Comparison of ENCODE assay signal across 33 cellular contexts in the genomic region with DNA sequence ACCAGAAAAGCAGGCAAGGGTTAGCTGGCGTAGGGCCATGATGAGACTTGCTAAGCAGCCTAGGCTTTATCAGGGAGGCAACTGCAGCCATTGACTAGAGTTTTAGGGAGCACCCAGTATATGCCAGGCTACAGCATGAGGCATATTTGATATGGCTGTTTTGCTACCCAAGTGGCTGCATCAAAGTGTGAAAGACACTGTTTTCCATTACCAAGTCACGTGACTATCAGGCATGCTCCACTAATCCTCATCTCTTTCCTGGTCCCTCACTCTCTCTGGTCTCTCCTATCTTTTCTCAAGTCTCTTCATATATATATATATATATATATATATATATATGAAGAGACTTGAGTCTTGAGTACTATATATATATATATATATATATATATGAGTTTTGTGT.
"Had no signal": no experiment of that assay in that cellular context is flagged by ENCODE, and none has a peak within 500 bp of the region (broad histone marks: within the 10 kb centered on the region; RNA-seq: fewer than 3 reads in every experiment).

No MANE protein-coding gene starts in this region.

- H3K4me1 ChIP-seq: adrenal gland, body of pancreas, breast epithelium had no signal

- H3K27me3 ChIP-seq: body of pancreas, brain microvascular endothelial cell, breast epithelium had no signal

- DNase-seq: activated B cell treated with CpG ODN at 0.5 μM for 24 hours; activated CD4-positive, alpha-beta memory T cell treated with anti-CD3 and anti-CD28 coated beads for 36 hours; activated CD4-positive, alpha-beta T cell treated with anti-CD3 and anti-CD28 coated beads for 4 hours; activated CD4-positive, alpha-beta T cell treated with anti-CD3 and anti-CD28 coated beads, Interleukin-2, amount 10 ng/mL, durations not matched to agents 24 days and 14 days; activated CD4-positive, alpha-beta T cell treated with anti-CD3 and anti-CD28 coated beads, Interleukin-2, amount 50 U/mL, for 1 hour; activated CD4-positive, alpha-beta T cell treated with anti-CD3 and anti-CD28 coated beads, Interleukin-2, amount 50 U/mL, for 4 hours; activated CD4-positive, CD25-positive, alpha-beta regulatory T cell treated with anti-CD3 and anti-CD28 coated beads, Interleukin-2, amount 50 U/mL, for 72 hours; activated CD8-positive, alpha-beta memory T cell treated with anti-CD3 and anti-CD28 coated beads, Interleukin-2, amount 50 U/mL, for 4 hours; activated CD8-positive, alpha-beta T cell treated with anti-CD3 and anti-CD28 coated beads for 36 hours; activated effector memory CD4-positive, alpha-beta T cell treated with anti-CD3 and anti-CD28 coated beads, Interleukin-2, amount 50 U/mL, for 16 hours; activated gamma-delta T cell treated with Interleukin-2 at 50 U/mL for 16 hours; activated naive CD4-positive, alpha-beta T cell; activated naive CD4-positive, alpha-beta T cell treated with anti-CD3 and anti-CD28 coated beads for 36 hours; activated naive CD4-positive, alpha-beta T cell treated with anti-CD3 and anti-CD28 coated beads, Interleukin-2, amount 50 U/mL, for 16 hours; activated naive CD8-positive, alpha-beta T cell treated with anti-CD3 and anti-CD28 coated beads for 36 hours; activated T-cell treated with anti-CD3 and anti-CD28 coated beads for 4 hours; activated T-cell treated with anti-CD3 and anti-CD28 coated beads, Interleukin-2, amount 50 U/mL, for 1 hour; activated T-cell treated with anti-CD3 and anti-CD28 coated beads, Interleukin-2, amount 50 U/mL, for 4 hours; activated T-cell treated with anti-CD3 and anti-CD28 coated beads, Interleukin-2, amount 50 U/mL, for 72 hours; adrenal gland; amniotic stem cell; aorta; body of pancreas; brain microvascular endothelial cell; central memory CD4-positive, alpha-beta T cell; T-helper 1 cell; T-helper 2 cell; T-helper 9 cell had no signal

- H3K4me3 ChIP-seq: adrenal gland, body of pancreas, breast epithelium had no signal

- H3K9me3 ChIP-seq: adrenal gland, body of pancreas, breast epithelium had no signal

- H3K27ac ChIP-seq: adrenal gland, body of pancreas, brain microvascular endothelial cell, breast epithelium had no signal

- H3K36me3 ChIP-seq: adrenal gland, brain microvascular endothelial cell, breast epithelium had no signal

- FAIRE-seq: astrocyte, TTC549 had no signal

- ATAC-seq: activated CD8-positive, alpha-beta T cell treated with anti-CD3 and anti-CD28 coated beads for 36 hours; activated naive CD4-positive, alpha-beta T cell treated with anti-CD3 and anti-CD28 coated beads, Interleukin-2, amount 50 U/mL, for 72 hours; activated T-cell treated with anti-CD3 and anti-CD28 coated beads, Interleukin-2, amount 50 U/mL, for 4 hours; activated T-cell treated with anti-CD3 and anti-CD28 coated beads, Interleukin-2, amount 50 U/mL, for 72 hours; activated T-helper 17 cell treated with anti-CD3 and anti-CD28 coated beads, Interleukin-2, amount 50 U/mL, for 72 hours; body of pancreas had no signal
